In the genomic region with DNA sequence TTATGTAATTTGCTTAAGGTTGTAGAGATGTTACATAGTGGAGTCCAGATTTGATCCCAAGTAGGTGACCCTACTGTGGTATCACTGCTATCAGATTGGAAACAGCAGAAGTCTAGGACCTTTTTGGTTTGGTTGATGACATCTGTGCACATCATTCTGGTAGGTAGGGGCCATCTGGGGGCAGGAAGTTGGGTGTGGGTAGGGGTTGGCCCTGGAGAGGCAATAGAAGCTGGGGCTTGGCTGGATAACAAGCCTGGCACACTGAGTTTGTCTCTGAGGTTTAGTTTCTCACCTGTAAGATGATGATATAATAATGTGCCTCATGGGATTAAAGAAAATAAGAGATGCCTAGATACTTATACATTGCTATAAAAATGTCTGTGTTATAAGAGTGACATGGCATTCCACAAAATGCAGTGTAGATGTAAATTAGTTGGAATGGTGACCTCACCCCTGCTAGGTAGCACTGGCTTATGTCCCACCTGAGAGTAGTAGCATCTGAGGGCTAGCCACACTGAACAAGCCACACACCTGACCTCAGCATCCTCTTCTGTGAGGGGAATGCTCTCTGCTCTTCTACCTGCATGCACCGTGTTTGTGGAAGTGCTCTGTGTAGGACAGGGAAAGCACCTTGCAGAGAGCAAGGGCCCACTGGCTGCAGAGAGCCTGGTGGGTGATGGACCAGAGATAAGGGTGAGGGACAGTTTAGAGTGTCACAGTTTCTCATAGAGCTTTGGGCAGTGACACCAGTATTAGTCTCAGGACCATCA, we compare ENCODE assay signal across 2 cellular contexts.
TF ChIP-seq lines count a peak whose summit lies in the region.

No MANE protein-coding gene starts in this region.

TF ChIP-seq in IMR-90, 13 proteins besides CTCF, POLR2A, EP300 and RAD21:
- TF ChIP-seq MAZ (IDR thresholded peaks at IDR 0.05; ENCODE audit: borderline replicate concordance, low read depth, low read length) = no peak
- TF ChIP-seq SMC3 (IDR thresholded peaks at IDR 0.05; ENCODE audit: low read depth, low read length) = no peak
- no peak for TF ChIP-seq MAFK (IDR thresholded peaks at IDR 0.05; ENCODE audit: low read depth, low read length)
- no peak for TF ChIP-seq CHD1 (IDR thresholded peaks at IDR 0.05; ENCODE audit: low read depth, low read length)
- TF ChIP-seq RFX5 (IDR thresholded peaks at IDR 0.05; ENCODE audit: low read depth, low read length) = no peak
- TF ChIP-seq FOS (IDR thresholded peaks at IDR 0.05; ENCODE audit: low read depth, low read length) = no peak
- TF ChIP-seq, protein P1, sequence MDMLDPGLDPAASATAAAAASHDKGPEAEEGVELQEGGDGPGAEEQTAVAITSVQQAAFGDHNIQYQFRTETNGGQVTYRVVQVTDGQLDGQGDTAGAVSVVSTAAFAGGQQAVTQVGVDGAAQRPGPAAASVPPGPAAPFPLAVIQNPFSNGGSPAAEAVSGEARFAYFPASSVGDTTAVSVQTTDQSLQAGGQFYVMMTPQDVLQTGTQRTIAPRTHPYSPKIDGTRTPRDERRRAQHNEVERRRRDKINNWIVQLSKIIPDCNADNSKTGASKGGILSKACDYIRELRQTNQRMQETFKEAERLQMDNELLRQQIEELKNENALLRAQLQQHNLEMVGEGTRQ (IDR thresholded peaks at IDR 0.05; ENCODE audit: low read depth, low read length) = no peak
- no peak for TF ChIP-seq NFE2L2 (IDR thresholded peaks at IDR 0.05; ENCODE audit: low read depth, low read length)
- no peak for TF ChIP-seq RCOR1 (IDR thresholded peaks at IDR 0.05; ENCODE audit: insufficient replicate concordance, low read length)
- no peak for TF ChIP-seq CEBPB (IDR thresholded peaks at IDR 0.05; ENCODE audit: low read depth, low read length)
- TF ChIP-seq MXI1 (IDR thresholded peaks at IDR 0.05; ENCODE audit: borderline replicate concordance, low read depth, low read length) = no peak
- TF ChIP-seq BHLHE40 (IDR thresholded peaks at IDR 0.05; ENCODE audit: low read depth, low read length) = no peak
- TF ChIP-seq, protein P2, sequence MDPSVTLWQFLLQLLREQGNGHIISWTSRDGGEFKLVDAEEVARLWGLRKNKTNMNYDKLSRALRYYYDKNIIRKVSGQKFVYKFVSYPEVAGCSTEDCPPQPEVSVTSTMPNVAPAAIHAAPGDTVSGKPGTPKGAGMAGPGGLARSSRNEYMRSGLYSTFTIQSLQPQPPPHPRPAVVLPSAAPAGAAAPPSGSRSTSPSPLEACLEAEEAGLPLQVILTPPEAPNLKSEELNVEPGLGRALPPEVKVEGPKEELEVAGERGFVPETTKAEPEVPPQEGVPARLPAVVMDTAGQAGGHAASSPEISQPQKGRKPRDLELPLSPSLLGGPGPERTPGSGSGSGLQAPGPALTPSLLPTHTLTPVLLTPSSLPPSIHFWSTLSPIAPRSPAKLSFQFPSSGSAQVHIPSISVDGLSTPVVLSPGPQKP (IDR thresholded peaks at IDR 0.05; ENCODE audit: borderline replicate concordance, low read depth, low read length) = no peak
TF ChIP-seq in IMR-90: peak in this region for 0.

TF ChIP-seq in GM12878, 131 proteins besides CTCF, POLR2A, EP300 and RAD21:
- TF ChIP-seq BRCA1 (IDR thresholded peaks at IDR 0.05; ENCODE audit: low read depth, low read length) = no peak
- TF ChIP-seq JUNB (IDR thresholded peaks at IDR 0.05) = peak; percentile 11; the same call in 1 of the 2 replicates
- TF ChIP-seq, protein P3, sequence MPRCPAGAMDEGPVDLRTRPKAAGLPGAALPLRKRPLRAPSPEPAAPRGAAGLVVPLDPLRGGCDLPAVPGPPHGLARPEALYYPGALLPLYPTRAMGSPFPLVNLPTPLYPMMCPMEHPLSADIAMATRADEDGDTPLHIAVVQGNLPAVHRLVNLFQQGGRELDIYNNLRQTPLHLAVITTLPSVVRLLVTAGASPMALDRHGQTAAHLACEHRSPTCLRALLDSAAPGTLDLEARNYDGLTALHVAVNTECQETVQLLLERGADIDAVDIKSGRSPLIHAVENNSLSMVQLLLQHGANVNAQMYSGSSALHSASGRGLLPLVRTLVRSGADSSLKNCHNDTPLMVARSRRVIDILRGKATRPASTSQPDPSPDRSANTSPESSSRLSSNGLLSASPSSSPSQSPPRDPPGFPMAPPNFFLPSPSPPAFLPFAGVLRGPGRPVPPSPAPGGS (IDR thresholded peaks at IDR 0.05; ENCODE audit: borderline replicate concordance, insufficient read depth, low read depth, low read length, poor library complexity, severe bottlenecking) = no peak
- TF ChIP-seq SREBF1 (IDR thresholded peaks at IDR 0.05; ENCODE audit: low read length) = no peak
- TF ChIP-seq CREB1 (IDR thresholded peaks at IDR 0.05; ENCODE audit: low read depth) = 0 out of 2 replicates have a peak, but pooled peaks have one; percentile 28
- TF ChIP-seq NR2C1 (IDR thresholded peaks at IDR 0.05) = no peak
- TF ChIP-seq SMARCA5 (IDR thresholded peaks at IDR 0.05) = no peak
- no peak for TF ChIP-seq ZNF207 (IDR thresholded peaks at IDR 0.05; ENCODE audit: borderline replicate concordance)
TF ChIP-seq in GM12878: peak in this region for 2.
